In genomic region chr2:224626735-224627134, GRCh38 we compare ENCODE assay signal across 28 cellular contexts.
"Had no signal": no experiment of that assay in that cellular context is flagged by ENCODE, and none has a peak within 500 bp of the region (broad histone marks: within the 10 kb centered on the region; RNA-seq: fewer than 3 reads in every experiment).

No MANE protein-coding gene starts in this region.

- ATAC-seq: left colon; left lung; natural killer cell; pancreas; right cardiac atrium; sciatic nerve; stimulated activated naive B cell treated with anti-CD40 and anti-IgM and Interleukin-4, amounts not matched to agents 10 μg/mL and 1 μg/mL and 100 μg/mL, for 72 hours; stimulated activated naive CD8-positive, alpha-beta T cell treated with anti-CD3 and anti-CD28 coated beads, Interleukin-15, Interleukin-2, amounts not matched to agents 100 U/mL and 50 U/mL, for 24 hours had no signal

- H3K9me3 ChIP-seq: left lung, lower lobe of right lung, pancreas, prostate gland, tibial nerve, upper lobe of left lung, vagina had no signal

- H3K36me3 ChIP-seq: left lung, lower lobe of right lung, pancreas, prostate gland, tibial nerve, upper lobe of left lung, vagina had no signal

- DNase-seq: hypothalamus; immature natural killer cell; kidney; left colon; left lung; lower lobe of right lung; mammary epithelial cell; mesendoderm; naive B cell; natural killer cell; nucleus accumbens; pancreas; posterior cingulate gyrus; retina; right cardiac atrium; stimulated activated CD4-positive, alpha-beta T cell treated with anti-CD3 and anti-CD28 coated beads, Interleukin-12 subunit alpha, Interleukin-12 subunit beta, amount 100 ng/mL, for 4 hours; stimulated activated CD4-positive, alpha-beta T cell treated with anti-CD3 and anti-CD28 coated beads, Interleukin-15, amount 100 ng/mL, for 24 hours; stimulated activated CD4-positive, alpha-beta T cell treated with anti-CD3 and anti-CD28 coated beads, Interleukin-2, amount 100 ng/mL, for 24 hours; stimulated activated CD4-positive, alpha-beta T cell treated with anti-CD3 and anti-CD28 coated beads, Interleukin-4, amount 100 ng/mL, for 1 hour; stimulated activated naive B cell treated with anti-CD40 and anti-IgM and Interleukin-4, amounts not matched to agents 10 μg/mL and 1 μg/mL and 100 μg/mL, for 72 hours; stimulated activated naive CD8-positive, alpha-beta T cell treated with anti-CD3 and anti-CD28 coated beads, Interleukin-15, Interleukin-2, amounts not matched to agents 100 U/mL and 50 U/mL, for 24 hours; upper lobe of left lung had no signal

- H3K4me1 ChIP-seq: left lung, lower lobe of right lung, pancreas, prostate gland, tibial nerve, upper lobe of left lung, vagina had no signal

- FAIRE-seq: islet of Langerhans, kidney, pancreas had no signal

- H3K4me3 ChIP-seq: left lung, lower lobe of right lung, pancreas, prostate gland, skin epidermis, tibial nerve, upper lobe of left lung, vagina had no signal

- H3K27me3 ChIP-seq: left lung, pancreas, tibial nerve, upper lobe of left lung, vagina had no signal

- H3K27ac ChIP-seq: left lung, lower lobe of right lung, pancreas, prostate gland, skin epidermis, tibial nerve, upper lobe of left lung, vagina had no signal
